In the genomic region with DNA sequence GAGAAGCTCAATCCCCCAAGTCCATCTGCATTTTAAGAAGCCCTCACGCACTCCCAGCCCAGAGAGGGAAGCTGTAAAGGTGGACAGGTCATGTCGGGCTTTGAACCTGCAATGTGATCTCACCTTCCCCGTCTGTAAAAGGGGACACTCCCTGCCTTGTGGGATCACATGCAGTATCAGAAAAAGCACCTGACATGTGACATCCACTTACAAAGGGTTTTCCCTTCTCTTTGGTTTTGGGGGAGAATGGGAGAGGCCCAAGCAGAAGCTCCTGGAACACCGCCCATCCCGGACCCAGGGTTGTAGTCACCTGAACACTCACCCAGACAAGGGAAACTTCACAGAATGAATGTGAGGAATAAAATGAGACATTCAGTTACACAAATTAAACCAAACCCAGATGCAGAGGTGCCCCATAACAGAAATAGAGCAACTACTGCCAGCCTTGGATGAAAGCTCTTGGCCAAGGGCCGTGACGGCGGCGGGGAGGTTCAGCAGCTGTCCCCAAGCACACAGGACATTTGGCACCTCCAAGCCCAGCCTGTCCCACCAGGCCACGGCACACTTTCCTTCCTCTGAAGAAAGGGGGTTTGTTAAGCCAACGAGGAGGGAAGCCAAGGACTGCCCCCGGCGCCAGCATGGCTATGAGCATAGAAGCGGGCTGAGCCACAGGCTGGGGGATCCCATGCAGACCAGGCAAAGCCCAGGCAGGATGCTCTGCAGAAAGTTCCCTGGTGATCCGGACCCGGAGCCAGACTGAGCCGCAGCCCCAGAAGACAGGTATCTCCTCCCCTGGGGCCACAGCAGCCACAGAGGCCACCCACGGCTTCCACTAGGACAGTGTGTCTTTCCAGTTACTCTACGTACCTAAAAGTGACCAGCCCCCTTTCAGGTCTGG, we compare ENCODE assay signal across 17 cellular contexts. TPM values are rescaled to one million over a fixed set of nuclear protein-coding genes. Genes with fewer than 3 reads are reported as not detected.
DNase-seq lines count a peak whose midpoint lies in the region; ATAC-seq and TF ChIP-seq lines count a peak whose summit lies in the region.
"Had no signal": no experiment of that assay in that cellular context is flagged by ENCODE, and none has a peak within 500 bp of the region (broad histone marks: within the 10 kb centered on the region; RNA-seq: fewer than 3 reads in every experiment).

No MANE protein-coding gene starts in this region.

- no peak for TF ChIP-seq EP300 in sigmoid colon (IDR thresholded peaks at IDR 0.05)

- DNase-seq in activated CD4-positive, alpha-beta T cell treated with anti-CD3 and anti-CD28 coated beads, Interleukin-2, amount 10 ng/mL, durations not matched to agents 7 days and 5 days: no peak
- DNase-seq in activated CD4-positive, alpha-beta T cell treated with anti-CD3 and anti-CD28 coated beads for 1 hour: no peak
- peak in 31 of 56 donors; percentile 22 to 77 (median 51) for DNase-seq in amygdala (lab: John Stamatoyannopoulos, UW)
- peak; percentile 72 for DNase-seq in left lobe of liver (ENCODE audit: low spot score)
- no peak for DNase-seq in GM10266 (ENCODE audit: extremely low spot score)
- no peak for DNase-seq in sigmoid colon
- DNase-seq in stimulated activated CD4-positive, alpha-beta T cell treated with anti-CD3 and anti-CD28 coated beads, Interleukin-2, amount 100 ng/mL, for 24 hours: no peak
- DNase-seq: activated gamma-delta T cell treated with Interleukin-2 at 50 U/mL for 16 hours; effector CD4-positive, alpha-beta T cell; HCEC 1CT; NCI-H1092; NCI-H748 treated with DMSO at 0.1 percent for 48 hours had no signal

- no peaks in the 10 kb centered on the region for H3K9me3 Mint-ChIP-seq in activated CD4-positive, alpha-beta T cell treated with anti-CD3 and anti-CD28 coated beads, Interleukin-2, amount 10 ng/mL, durations not matched to agents 7 days and 5 days
- no peaks in the 10 kb centered on the region for H3K9me3 Mint-ChIP-seq in stimulated activated memory B cell treated with anti-CD40 and anti-IgM and Interleukin-4, amounts not matched to agents 10 μg/mL and 1 μg/mL and 100 μg/mL, for 72 hours

- H3K9me3 ChIP-seq in sigmoid colon: no peaks in the 10 kb centered on the region
- H3K9me3 ChIP-seq: body of pancreas, Peyer's patch had no signal

- CTCF ChIA-PET in activated CD4-positive, alpha-beta T cell treated with anti-CD3 and anti-CD28 coated beads, Interleukin-2, amount 10 ng/mL, durations not matched to agents 7 days and 5 days (lab: Charles Lee): interaction anchor here (0.9 to 1.4 kb wide), 3 partner anchors 9 to 306 kb away, joined by 3 to 4 read pairs (median 3); no protein-coding TSS in a partner anchor

- no peak for TF ChIP-seq POLR2A in sigmoid colon (IDR thresholded peaks at IDR 0.05)

- ATAC-seq in left lobe of liver: peak; percentile 47
- ATAC-seq in stimulated activated memory B cell treated with anti-CD40 and anti-IgM and Interleukin-4, amounts not matched to agents 10 μg/mL and 1 μg/mL and 100 μg/mL, for 72 hours: no peak
- ATAC-seq: body of pancreas, K562 had no signal

- POLR2A ChIA-PET in activated CD4-positive, alpha-beta T cell treated with anti-CD3 and anti-CD28 coated beads, Interleukin-2, amount 10 ng/mL, durations not matched to agents 7 days and 5 days (lab: Charles Lee): no interaction called here

- intact Hi-C loops in sigmoid colon (cut with DNase I): no loop called here

- no peak overlapping the region for H3K27ac ChIP-seq in sigmoid colon
- H3K27ac ChIP-seq: 22Rv1 had no signal

- H3K27me3 ChIP-seq in sigmoid colon: no peaks in the 10 kb centered on the region
- H3K27me3 ChIP-seq: body of pancreas, Peyer's patch had no signal

- H3K4me1 ChIP-seq in sigmoid colon: peaks cover 0 to 22% (median 15%) of the 10 kb centered on the region in 4 donors

- no peak overlapping the region for H3K4me3 Mint-ChIP-seq in activated CD4-positive, alpha-beta T cell treated with anti-CD3 and anti-CD28 coated beads, Interleukin-2, amount 10 ng/mL, durations not matched to agents 7 days and 5 days
- H3K4me3 Mint-ChIP-seq in stimulated activated memory B cell treated with anti-CD40 and anti-IgM and Interleukin-4, amounts not matched to agents 10 μg/mL and 1 μg/mL and 100 μg/mL, for 72 hours: peak overlapping the region; percentile 89

- peaks cover 16% of the 10 kb centered on the region for H3K27me3 Mint-ChIP-seq in activated CD4-positive, alpha-beta T cell treated with anti-CD3 and anti-CD28 coated beads, Interleukin-2, amount 10 ng/mL, durations not matched to agents 7 days and 5 days
- H3K27me3 Mint-ChIP-seq in stimulated activated memory B cell treated with anti-CD40 and anti-IgM and Interleukin-4, amounts not matched to agents 10 μg/mL and 1 μg/mL and 100 μg/mL, for 72 hours: no peaks in the 10 kb centered on the region

- H3K36me3 Mint-ChIP-seq in activated CD4-positive, alpha-beta T cell treated with anti-CD3 and anti-CD28 coated beads, Interleukin-2, amount 10 ng/mL, durations not matched to agents 7 days and 5 days (ENCODE audit: low read depth): peaks cover 10% of the 10 kb centered on the region
- peaks cover 35% of the 10 kb centered on the region for H3K36me3 Mint-ChIP-seq in stimulated activated memory B cell treated with anti-CD40 and anti-IgM and Interleukin-4, amounts not matched to agents 10 μg/mL and 1 μg/mL and 100 μg/mL, for 72 hours

- no peak overlapping the region for H3K4me3 ChIP-seq in sigmoid colon
- H3K4me3 ChIP-seq: body of pancreas, K562, Peyer's patch had no signal

- H3K4me1 Mint-ChIP-seq in activated CD4-positive, alpha-beta T cell treated with anti-CD3 and anti-CD28 coated beads, Interleukin-2, amount 10 ng/mL, durations not matched to agents 7 days and 5 days: peaks cover 47% of the 10 kb centered on the region
- H3K4me1 Mint-ChIP-seq in stimulated activated memory B cell treated with anti-CD40 and anti-IgM and Interleukin-4, amounts not matched to agents 10 μg/mL and 1 μg/mL and 100 μg/mL, for 72 hours: peaks cover 67% of the 10 kb centered on the region

- no peaks in the 10 kb centered on the region for H3K36me3 ChIP-seq in sigmoid colon
- H3K36me3 ChIP-seq: Peyer's patch had no signal

- peak overlapping the region; percentile 50 for H3K27ac Mint-ChIP-seq in activated CD4-positive, alpha-beta T cell treated with anti-CD3 and anti-CD28 coated beads, Interleukin-2, amount 10 ng/mL, durations not matched to agents 7 days and 5 days
- peak overlapping the region; percentile 96 for H3K27ac Mint-ChIP-seq in stimulated activated memory B cell treated with anti-CD40 and anti-IgM and Interleukin-4, amounts not matched to agents 10 μg/mL and 1 μg/mL and 100 μg/mL, for 72 hours

- TF ChIP-seq CTCF in GM10266 (IDR thresholded peaks at IDR 0.05; ENCODE audit: control insufficient read depth, insufficient read depth, low read depth, missing control alignments) (no peak), sigmoid colon (IDR thresholded peaks at IDR 0.05) (no peak)

- 88% methylated on average over 19 of the region's 19 CpGs for WGBS in sigmoid colon, 2 donors

RNA-seq across cellular contexts. Expression of a gene that starts 3.8 kb away (rescaled TPM):
- 10 to 100 TPM; 32.5 to 39.3 TPM for total RNA-seq in activated CD4-positive, alpha-beta T cell treated with anti-CD3 and anti-CD28 coated beads, Interleukin-2, amount 10 ng/mL, durations not matched to agents 7 days and 5 days
- total RNA-seq in left lobe of liver (30.9 TPM), sigmoid colon (10 to 100 TPM in 3 of 4 donors, 1 to 10 TPM in 1; 9.7 to 28.2 (median 15.1) TPM)
- 10 to 100 TPM; 24.6 to 72.1 (median 31.9) TPM for polyA plus RNA-seq in sigmoid colon

Comparison
In these comparisons a context has a peak if more than half of its experiments do, and no peak if none do; other contexts are left out.
1. DNase-seq: peak in amygdala (31 of 56) and left lobe of liver (single experiment); none in activated CD4-positive, alpha-beta T cell treated with anti-CD3 and anti-CD28 coated beads, Interleukin-2, amount 10 ng/mL, durations not matched to agents 7 days and 5 days (single experiment), activated CD4-positive, alpha-beta T cell treated with anti-CD3 and anti-CD28 coated beads for 1 hour (single experiment), GM10266 (single experiment), sigmoid colon (single experiment) and stimulated activated CD4-positive, alpha-beta T cell treated with anti-CD3 and anti-CD28 coated beads, Interleukin-2, amount 100 ng/mL, for 24 hours (0 of 2).